ENCODE assay signal across 21 cellular contexts in the genomic region with DNA sequence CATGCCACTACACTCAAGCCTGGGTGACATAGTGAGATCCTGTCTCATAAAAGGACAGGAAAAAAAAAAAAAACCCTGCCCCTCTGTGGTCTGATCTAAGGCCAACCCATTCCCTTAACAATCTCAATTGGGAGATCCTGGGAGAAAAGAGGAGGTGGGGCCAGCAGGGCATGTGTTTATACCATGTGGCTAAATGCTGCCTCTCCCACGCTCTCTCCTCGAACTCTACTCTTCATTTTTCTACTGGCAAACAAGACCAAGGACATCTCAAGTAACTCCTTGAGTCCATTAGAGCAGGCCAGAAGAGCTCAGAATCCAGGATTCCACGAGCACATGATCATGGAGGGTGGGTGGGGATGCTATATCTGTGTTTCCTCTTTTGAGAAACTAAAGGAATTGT.
"Had no signal": no experiment of that assay in that cellular context is flagged by ENCODE, and none has a peak within 500 bp of the region (broad histone marks: within the 10 kb centered on the region; RNA-seq: fewer than 3 reads in every experiment).

No MANE protein-coding gene starts in this region.

- H3K4me3 Mint-ChIP-seq: IgD-negative memory B cell had no signal

- H3K36me3 ChIP-seq: MG63, SJSA1 had no signal

- DNase-seq: KBM-7, MG63, NCI-H1092, NCI-H1105 treated with DMSO at 0.1 percent for 48 hours, NCI-H1417 treated with DMSO at 0.1 percent for 48 hours, NCI-H146, NCI-H1694 treated with DMSO at 0.1 percent for 48 hours, NCI-H2029, NCI-H2081 treated with DMSO at 0.1 percent for 48 hours, NCI-H2171, NCI-H345, NCI-H446 treated with DMSO at 0.1 percent for 48 hours, NCI-H524, NCI-H526 treated with DMSO at 0.1 percent for 48 hours, NCI-H774, Right ventricle myocardium superior, RPMI8226, SIG-M5 had no signal

- H3K27ac ChIP-seq: SJSA1, SK-N-MC had no signal

- H3K27ac Mint-ChIP-seq: IgD-negative memory B cell had no signal

- H3K4me1 Mint-ChIP-seq: IgD-negative memory B cell had no signal

- H3K4me1 ChIP-seq: SJSA1 had no signal

- H3K27me3 ChIP-seq: MG63, SJSA1 had no signal

- H3K9me3 Mint-ChIP-seq: IgD-negative memory B cell had no signal

- H3K9me3 ChIP-seq: MG63, SJSA1 had no signal

- H3K27me3 Mint-ChIP-seq: IgD-negative memory B cell had no signal

- H3K4me3 ChIP-seq: MG63, SJSA1, SK-N-MC had no signal
